Comparison of ENCODE assay signal across 8 cellular contexts in genomic region chr11:12377106-12377823, GRCh38. TPM values are rescaled to one million over a fixed set of nuclear protein-coding genes. Genes with fewer than 3 reads are reported as not detected.
A peak's percentile ranks its signal among the peaks of the same experiment; 100 is the strongest.
DNase-seq lines count a peak whose midpoint lies in the region; ATAC-seq and TF ChIP-seq lines count a peak whose summit lies in the region.

PARVA (plus strand) TSS chr11:12377571; CDS start chr11:12377648, 77 bp downstream.

- H3K9ac ChIP-seq in HUES6 (ENCODE audit: low read length) (peak within 1 kb of the TSS; percentile 91), trophoblast cell (ENCODE audit: low read length) (peak within 1 kb of the TSS; percentile 98)

- H3K4me3 ChIP-seq in HUES6 (ENCODE audit: low read depth, low read length) (peak within 1 kb of the TSS; percentile 84), cardiac muscle cell (peak within 1 kb of the TSS; percentile 83), trophoblast cell (ENCODE audit: low read depth, low read length) (peak within 1 kb of the TSS; percentile 90)

- WGBS in trophoblast cell (ENCODE audit: extremely low coverage, insufficient coverage, insufficient read length) = no CpG with 5 or more reads among the region's 55 CpGs

- ATAC-seq in GM18498 (IDR thresholded peaks at IDR 0.05; ENCODE audit: unreplicated experiment) (no peak), HG02763 (IDR thresholded peaks at IDR 0.05; ENCODE audit: unreplicated experiment) (no peak)

- DNase-seq in AG08396 (ENCODE audit: low spot score) = peak; percentile 80
- DNase-seq in amniotic epithelial cell (ENCODE audit: low read depth) = peak; percentile 82
- peak; percentile 91 to 93 for DNase-seq in cardiac muscle cell (ENCODE audit: low read depth in 1 of 2, low spot score in 1 of 2)
- DNase-seq in trophoblast cell = peak; percentile 77 to 91
- no peak for DNase-seq in OCI-M2 (lab: John Stamatoyannopoulos, UW; ENCODE audit: unreplicated experiment)

- peak within 1 kb of the TSS; percentile 65 for H2AK5ac ChIP-seq in trophoblast cell (ENCODE audit: low read length)

- H3K14ac ChIP-seq in trophoblast cell (ENCODE audit: low read length) = peak within 1 kb of the TSS; percentile 98

- H3K9me3 ChIP-seq in HUES6 (ENCODE audit: control insufficient read depth, insufficient read depth, low read depth, low read length) = peaks cover 10% of the 10 kb centered on the region
- H3K9me3 ChIP-seq in cardiac muscle cell (ENCODE audit: low read depth) = no peaks in the 10 kb centered on the region
- H3K9me3 ChIP-seq in trophoblast cell (ENCODE audit: insufficient read depth, low read depth, low read length) = no peaks in the 10 kb centered on the region

- H3K4me2 ChIP-seq in trophoblast cell (ENCODE audit: low read length) = peak within 1 kb of the TSS; percentile 97

- H3K27ac ChIP-seq in HUES6 (ENCODE audit: low read depth, low read length) (peak within 1 kb of the TSS; percentile 91), cardiac muscle cell (peak within 1 kb of the TSS; percentile 99), trophoblast cell (ENCODE audit: low read depth, low read length) (peak within 1 kb of the TSS; percentile 99)

- peak within 1 kb of the TSS; percentile 96 for H2BK120ac ChIP-seq in trophoblast cell (ENCODE audit: insufficient read depth, low read length, poor library complexity)

- peak within 1 kb of the TSS; percentile 77 for H2AFZ ChIP-seq in trophoblast cell (ENCODE audit: insufficient read depth, low read length, poor library complexity)

- peak within 1 kb of the TSS; percentile 72 for H2BK12ac ChIP-seq in trophoblast cell (ENCODE audit: low read length)

- H3K79me2 ChIP-seq in trophoblast cell (ENCODE audit: control insufficient read depth, insufficient read depth, low read length, poor library complexity) = peaks cover 11% of the 10 kb centered on the region

- H3K36me3 ChIP-seq in HUES6 (ENCODE audit: control insufficient read depth, insufficient read depth, low read length) = no peaks in the 10 kb centered on the region
- no peaks in the 10 kb centered on the region for H3K36me3 ChIP-seq in cardiac muscle cell
- peaks cover 0 to 7% of the 10 kb centered on the region in 2 experiments for H3K36me3 ChIP-seq in trophoblast cell (ENCODE audit: control insufficient read depth in 1 of 2, insufficient read depth in 2 of 2, low read length in 2 of 2)

- H3K79me1 ChIP-seq in trophoblast cell (ENCODE audit: low read length) = peaks cover 13% of the 10 kb centered on the region

- peak within 1 kb of the TSS; percentile 29 for H3K23ac ChIP-seq in trophoblast cell (ENCODE audit: low read length)

- H4K91ac ChIP-seq in trophoblast cell (ENCODE audit: low read depth, low read length) = peak within 1 kb of the TSS; percentile 98

- peaks cover 9% of the 10 kb centered on the region for H3K4me1 ChIP-seq in HUES6 (ENCODE audit: control insufficient read depth, insufficient read depth, low read length)
- H3K4me1 ChIP-seq in cardiac muscle cell (ENCODE audit: low read depth) = peaks cover 12% of the 10 kb centered on the region
- H3K4me1 ChIP-seq in trophoblast cell (ENCODE audit: control insufficient read depth in 1 of 2, insufficient read depth in 2 of 2, low read length in 2 of 2) = peaks cover 5 to 11% of the 10 kb centered on the region in 2 experiments

- peak within 1 kb of the TSS; percentile 88 for H3K4ac ChIP-seq in trophoblast cell (ENCODE audit: low read depth, low read length)

- peaks cover 12% of the 10 kb centered on the region for H3K27me3 ChIP-seq in HUES6 (ENCODE audit: control insufficient read depth, insufficient read depth, low read length)
- H3K27me3 ChIP-seq in cardiac muscle cell = no peaks in the 10 kb centered on the region
- H3K27me3 ChIP-seq in trophoblast cell (ENCODE audit: insufficient read depth, low read length) = no peaks in the 10 kb centered on the region

- H4K8ac ChIP-seq in trophoblast cell (ENCODE audit: low read depth, low read length) = peak within 1 kb of the TSS; percentile 89

- peak within 1 kb of the TSS; percentile 96 for H2BK5ac ChIP-seq in trophoblast cell (ENCODE audit: low read depth, low read length, poor library complexity)

- H3K18ac ChIP-seq in trophoblast cell (ENCODE audit: low read length) = peak within 1 kb of the TSS; percentile 96

- H4K12ac ChIP-seq in trophoblast cell (ENCODE audit: low read depth, low read length) = peak within 1 kb of the TSS; percentile 96

- no peak for TF ChIP-seq CTCF in cardiac muscle cell (IDR thresholded peaks at IDR 0.05; ENCODE audit: low read depth, low read length)

RNA-seq across cellular contexts. Expression of gene PARVA, which starts in this region (rescaled TPM):
- total RNA-seq in cardiac muscle cell = 13.0 and 14.9 TPM in 2 replicates
- polyA plus RNA-seq in cardiac muscle cell = 24.2 and 26.4 TPM in 2 replicates
- 66.9 and 67.3 TPM in 2 replicates for polyA plus RNA-seq in trophoblast cell (2013)
